ENCODE assay signal across 23 cellular contexts in genomic region chr14:47660158-47660557, GRCh38. TPM values are rescaled to one million over a fixed set of nuclear protein-coding genes. Genes with fewer than 3 reads are reported as not detected.
"Had no signal": no experiment of that assay in that cellular context is flagged by ENCODE, and none has a peak within 500 bp of the region (broad histone marks: within the 10 kb centered on the region; RNA-seq: fewer than 3 reads in every experiment).

No MANE protein-coding gene starts in this region.

- FAIRE-seq: RCC 7860 had no signal

- ATAC-seq: SK-N-SH treated with all-trans-retinoic acid at 6 μM for 48 hours had no signal

- DNase-seq: KBM-7, NCI-H1092, NCI-H1105 treated with DMSO at 0.1 percent for 48 hours, NCI-H1417 treated with DMSO at 0.1 percent for 48 hours, NCI-H146, NCI-H1694 treated with DMSO at 0.1 percent for 48 hours, NCI-H1930, NCI-H2081, NCI-H2107, NCI-H2171, NCI-H226, NCI-H446, NCI-H510A, NCI-H524 treated with DMSO at 0.1 percent for 48 hours, NCI-H69, NCI-H774, SHP77 had no signal

- H3K27ac ChIP-seq: RWPE1 had no signal

RNA-seq across cellular contexts. Expression of gene MDGA2, which starts 15.2 kb away (rescaled TPM):
- total RNA-seq: HT-29, LHCN-M2, MCF 10A had no signal
